In the genomic region with DNA sequence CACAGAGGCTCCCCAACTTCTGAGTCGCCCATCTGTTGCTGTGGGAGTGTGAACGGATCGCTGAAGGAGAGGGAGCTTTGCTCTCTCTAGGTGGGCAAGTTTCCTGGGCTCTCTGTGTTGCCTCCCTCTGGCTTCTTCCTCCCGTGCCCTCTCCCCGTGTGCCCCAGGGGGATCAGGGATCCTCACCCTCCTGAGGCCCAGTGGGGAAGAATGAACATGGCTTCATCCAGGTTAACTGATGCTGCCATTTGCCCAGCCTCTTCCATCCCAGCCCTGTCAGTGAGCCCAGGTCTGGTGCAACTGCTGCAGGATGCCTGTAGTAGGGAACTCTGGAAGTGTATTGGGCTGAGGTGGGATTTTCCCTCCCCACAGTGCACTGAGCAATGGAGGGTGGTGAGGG, we compare ENCODE assay signal across 19 cellular contexts. TPM values are rescaled to one million over a fixed set of nuclear protein-coding genes. Genes with fewer than 3 reads are reported as not detected.
DNase-seq lines count a peak whose midpoint lies in the region; ATAC-seq and TF ChIP-seq lines count a peak whose summit lies in the region.
"Had no signal": no experiment of that assay in that cellular context is flagged by ENCODE, and none has a peak within 500 bp of the region (broad histone marks: within the 10 kb centered on the region; RNA-seq: fewer than 3 reads in every experiment).

No MANE protein-coding gene starts in this region.

- H3K36me3 Mint-ChIP-seq in activated T-cell treated with anti-CD3 and anti-CD28 coated beads, Interleukin-2, amount 50 U/mL, for 72 hours (ENCODE audit: insufficient read depth in 2 of 2), result peaks cover 2 to 14% of the 10 kb centered on the region in 2 donors
- no peaks in the 10 kb centered on the region for H3K36me3 Mint-ChIP-seq in IgD-negative memory B cell
- H3K36me3 Mint-ChIP-seq in activated T-helper 1 cell treated with anti-CD3 and anti-CD28 coated beads, Interleukin-12 subunit alpha, Interleukin-12 subunit beta, Interleukin-2, Interleukin-4 antibody, amounts not matched to agents 30 ng/mL and 10 ng/mL and 1 ng/mL, durations not matched to agents 14 hours and 24 hours and 36 hours (ENCODE audit: low read depth), result peaks cover 51% of the 10 kb centered on the region

- peaks cover 2% of the 10 kb centered on the region for H3K9me3 ChIP-seq in osteoblast (ENCODE audit: low read depth, low read length)
- H3K9me3 ChIP-seq: esophagus squamous epithelium, psoas muscle had no signal

- no peak overlapping the region for H3K27ac ChIP-seq in osteoblast (ENCODE audit: low read depth, low read length)
- H3K27ac ChIP-seq: esophagus squamous epithelium, neural progenitor cell, psoas muscle had no signal

- ATAC-seq in activated T-cell treated with anti-CD3 and anti-CD28 coated beads, Interleukin-2, amount 50 U/mL, for 72 hours (replicated peaks in 1 of 2), result no peak
- ATAC-seq in GM18868 (IDR thresholded peaks at IDR 0.05; ENCODE audit: unreplicated experiment), result no peak
- ATAC-seq: HCT116, K562, psoas muscle had no signal

- H3K4me1 ChIP-seq in osteoblast (ENCODE audit: insufficient read depth, low read length), result no peaks in the 10 kb centered on the region
- H3K4me1 ChIP-seq: psoas muscle had no signal

- H3K4me1 Mint-ChIP-seq in activated T-cell treated with anti-CD3 and anti-CD28 coated beads, Interleukin-2, amount 50 U/mL, for 72 hours (ENCODE audit: low read depth), result peaks cover 62% of the 10 kb centered on the region
- peaks cover 21 to 38% (median 28%) of the 10 kb centered on the region in 3 donors for H3K4me1 Mint-ChIP-seq in IgD-negative memory B cell
- H3K4me1 Mint-ChIP-seq in activated T-helper 1 cell treated with anti-CD3 and anti-CD28 coated beads, Interleukin-12 subunit alpha, Interleukin-12 subunit beta, Interleukin-2, Interleukin-4 antibody, amounts not matched to agents 30 ng/mL and 10 ng/mL and 1 ng/mL, durations not matched to agents 14 hours and 24 hours and 36 hours (ENCODE audit: low read depth), result peaks cover 55% of the 10 kb centered on the region

- no peaks in the 10 kb centered on the region for H4K20me1 ChIP-seq in osteoblast (ENCODE audit: insufficient read depth, low read length)

- peak overlapping the region; percentile 45 to 60 for H3K4me3 Mint-ChIP-seq in activated T-cell treated with anti-CD3 and anti-CD28 coated beads, Interleukin-2, amount 50 U/mL, for 72 hours
- H3K4me3 Mint-ChIP-seq in IgD-negative memory B cell, result peak overlapping the region in 1 of 4 donors; percentile 51
- peak overlapping the region; percentile 11 for H3K4me3 Mint-ChIP-seq in activated T-helper 1 cell treated with anti-CD3 and anti-CD28 coated beads, Interleukin-12 subunit alpha, Interleukin-12 subunit beta, Interleukin-2, Interleukin-4 antibody, amounts not matched to agents 30 ng/mL and 10 ng/mL and 1 ng/mL, durations not matched to agents 14 hours and 24 hours and 36 hours
- H3K4me3 Mint-ChIP-seq: neural progenitor cell had no signal

- no peak overlapping the region for H3K4me2 ChIP-seq in osteoblast (ENCODE audit: insufficient read depth, low read length)
- H3K4me2 ChIP-seq: neural progenitor cell had no signal

- no peaks in the 10 kb centered on the region for H3K27me3 ChIP-seq in osteoblast (ENCODE audit: insufficient read depth, low read length)
- H3K27me3 ChIP-seq: cardiac muscle cell, neural progenitor cell had no signal

- H3K36me3 ChIP-seq in osteoblast (ENCODE audit: insufficient read depth, low read length), result peaks cover 3% of the 10 kb centered on the region
- H3K36me3 ChIP-seq: neural progenitor cell had no signal

- no peaks in the 10 kb centered on the region for H3K27me3 Mint-ChIP-seq in activated T-cell treated with anti-CD3 and anti-CD28 coated beads, Interleukin-2, amount 50 U/mL, for 72 hours (ENCODE audit: low read depth)
- no peaks in the 10 kb centered on the region for H3K27me3 Mint-ChIP-seq in IgD-negative memory B cell
- no peaks in the 10 kb centered on the region for H3K27me3 Mint-ChIP-seq in activated T-helper 1 cell treated with anti-CD3 and anti-CD28 coated beads, Interleukin-12 subunit alpha, Interleukin-12 subunit beta, Interleukin-2, Interleukin-4 antibody, amounts not matched to agents 30 ng/mL and 10 ng/mL and 1 ng/mL, durations not matched to agents 14 hours and 24 hours and 36 hours (ENCODE audit: insufficient read depth)

- no peak for TF ChIP-seq CTCF in osteoblast (IDR thresholded peaks at IDR 0.05; ENCODE audit: extremely low read depth, low read depth, low read length)

- intact Hi-C loops in activated T-helper 1 cell treated with anti-CD3 and anti-CD28 coated beads, Interleukin-12 subunit alpha, Interleukin-12 subunit beta, Interleukin-2, Interleukin-4 antibody, amounts not matched to agents 30 ng/mL and 10 ng/mL and 1 ng/mL, durations not matched to agents 14 hours and 24 hours and 36 hours (cut with micrococcal nuclease), result loop anchor here (10.0 kb wide), 1 partner anchor 849 kb away; the partner anchor contains the start of gene RBM39

- no peaks in the 10 kb centered on the region for H3K79me2 ChIP-seq in osteoblast (ENCODE audit: insufficient read depth, low read length)

- DNase-seq in activated T-cell treated with anti-CD3 and anti-CD28 coated beads, Interleukin-2, amount 50 U/mL, for 72 hours, result no peak
- no peak for DNase-seq in activated T-cell treated with anti-CD3 and anti-CD28 coated beads, Interleukin-2, amount 50 U/mL, for 48 hours
- no peak for DNase-seq in activated T-helper 1 cell treated with anti-CD3 and anti-CD28 coated beads, Interleukin-12 subunit alpha, Interleukin-12 subunit beta, Interleukin-2, Interleukin-4 antibody, amounts not matched to agents 30 ng/mL and 10 ng/mL and 1 ng/mL, durations not matched to agents 14 hours and 24 hours and 36 hours (ENCODE audit: low spot score)
- DNase-seq in osteoblast (ENCODE audit: insufficient read length, low spot score, missing footprints) (peak; percentile 30), DMS114 treated with DMSO at 0.1 percent for 48 hours (lab: John Stamatoyannopoulos, UW; ENCODE audit: unreplicated experiment) (no peak), NCI-H1436 treated with DMSO at 0.1 percent for 48 hours (lab: John Stamatoyannopoulos, UW) (no peak)
- DNase-seq: amygdala; DMS79; effector CD4-positive, alpha-beta T cell; esophagus squamous epithelium; NCI-H1930; psoas muscle had no signal

- H3K9me3 Mint-ChIP-seq in activated T-cell treated with anti-CD3 and anti-CD28 coated beads, Interleukin-2, amount 50 U/mL, for 72 hours, result no peaks in the 10 kb centered on the region
- no peaks in the 10 kb centered on the region for H3K9me3 Mint-ChIP-seq in IgD-negative memory B cell
- no peaks in the 10 kb centered on the region for H3K9me3 Mint-ChIP-seq in activated T-helper 1 cell treated with anti-CD3 and anti-CD28 coated beads, Interleukin-12 subunit alpha, Interleukin-12 subunit beta, Interleukin-2, Interleukin-4 antibody, amounts not matched to agents 30 ng/mL and 10 ng/mL and 1 ng/mL, durations not matched to agents 14 hours and 24 hours and 36 hours
- H3K9me3 Mint-ChIP-seq: neural progenitor cell had no signal

- no peak overlapping the region for H2AFZ ChIP-seq in osteoblast (ENCODE audit: low read length)
- H2AFZ ChIP-seq: neural progenitor cell had no signal

- H3K4me3 ChIP-seq in osteoblast (ENCODE audit: insufficient read depth, low read length), result no peak overlapping the region
- H3K4me3 ChIP-seq: cardiac muscle cell, esophagus squamous epithelium, K562, neural progenitor cell, psoas muscle, skin epidermis had no signal

- H3K27ac Mint-ChIP-seq in activated T-cell treated with anti-CD3 and anti-CD28 coated beads, Interleukin-2, amount 50 U/mL, for 72 hours, result peak overlapping the region; percentile 40
- peak overlapping the region; percentile 74 to 99 (median 98) for H3K27ac Mint-ChIP-seq in IgD-negative memory B cell
- H3K27ac Mint-ChIP-seq in activated T-helper 1 cell treated with anti-CD3 and anti-CD28 coated beads, Interleukin-12 subunit alpha, Interleukin-12 subunit beta, Interleukin-2, Interleukin-4 antibody, amounts not matched to agents 30 ng/mL and 10 ng/mL and 1 ng/mL, durations not matched to agents 14 hours and 24 hours and 36 hours, result peak overlapping the region; percentile 50
- H3K27ac Mint-ChIP-seq: neural progenitor cell had no signal

RNA-seq across cellular contexts. Expression of gene RAB5IF, which starts 12.2 kb away (rescaled TPM):
- total RNA-seq in activated T-cell treated with anti-CD3 and anti-CD28 coated beads, Interleukin-2, amount 50 U/mL, for 72 hours, result 10 to 100 TPM; 78.2 to 88.3 TPM
- 126 TPM for polyA plus RNA-seq in IgD-negative memory B cell
- total RNA-seq in activated T-helper 1 cell treated with anti-CD3 and anti-CD28 coated beads, Interleukin-12 subunit alpha, Interleukin-12 subunit beta, Interleukin-2, Interleukin-4 antibody, amounts not matched to agents 30 ng/mL and 10 ng/mL and 1 ng/mL, durations not matched to agents 14 hours and 24 hours and 36 hours, result 112 and 119 TPM in 2 replicates
- total RNA-seq in osteoblast, result 54.2 and 59.7 TPM in 2 replicates

RNA-seq across cellular contexts. Expression of gene TGIF2, which starts 19.9 kb away (rescaled TPM):
- 10 to 100 TPM; 47.3 to 58.4 TPM for total RNA-seq in activated T-cell treated with anti-CD3 and anti-CD28 coated beads, Interleukin-2, amount 50 U/mL, for 72 hours
- polyA plus RNA-seq in IgD-negative memory B cell, result 36.3 TPM
- total RNA-seq in activated T-helper 1 cell treated with anti-CD3 and anti-CD28 coated beads, Interleukin-12 subunit alpha, Interleukin-12 subunit beta, Interleukin-2, Interleukin-4 antibody, amounts not matched to agents 30 ng/mL and 10 ng/mL and 1 ng/mL, durations not matched to agents 14 hours and 24 hours and 36 hours, result 50.9 and 55.4 TPM in 2 replicates
- total RNA-seq in osteoblast, result 9.7 and 10.9 TPM in 2 replicates

RNA-seq across cellular contexts. Expression of gene MYL9, which starts 52.0 kb away (rescaled TPM):
- total RNA-seq in activated T-cell treated with anti-CD3 and anti-CD28 coated beads, Interleukin-2, amount 50 U/mL, for 72 hours, result 1 to 10 TPM in 1 of 2 donors, under 1 TPM in 1; 0.62 to 2.0 TPM
- polyA plus RNA-seq in IgD-negative memory B cell, result 2.9 TPM
- 0.26 TPM in 1 of 2 replicates, not detected in the other for total RNA-seq in activated T-helper 1 cell treated with anti-CD3 and anti-CD28 coated beads, Interleukin-12 subunit alpha, Interleukin-12 subunit beta, Interleukin-2, Interleukin-4 antibody, amounts not matched to agents 30 ng/mL and 10 ng/mL and 1 ng/mL, durations not matched to agents 14 hours and 24 hours and 36 hours
- total RNA-seq in osteoblast, result 135 and 141 TPM in 2 replicates

RNA-seq across cellular contexts. Expression of gene SLA2, which starts 52.6 kb away (rescaled TPM):
- total RNA-seq in activated T-cell treated with anti-CD3 and anti-CD28 coated beads, Interleukin-2, amount 50 U/mL, for 72 hours, result 10 to 100 TPM; 44.9 to 56.6 TPM
- polyA plus RNA-seq in IgD-negative memory B cell, result 0.68 TPM
- 62.0 and 64.0 TPM in 2 replicates for total RNA-seq in activated T-helper 1 cell treated with anti-CD3 and anti-CD28 coated beads, Interleukin-12 subunit alpha, Interleukin-12 subunit beta, Interleukin-2, Interleukin-4 antibody, amounts not matched to agents 30 ng/mL and 10 ng/mL and 1 ng/mL, durations not matched to agents 14 hours and 24 hours and 36 hours
- under 0.01 and 0.36 TPM in 2 replicates for total RNA-seq in osteoblast
- polyA plus RNA-seq: cardiac muscle cell, K562 had no signal

Comparison
In these comparisons a context has a peak if more than half of its experiments do, and no peak if none do; other contexts are left out.
1. H3K27ac Mint-ChIP-seq: peak in every context shown above with its lines; median percentile 98 in IgD-negative memory B cell; 50 in activated T-helper 1 cell treated with anti-CD3 and anti-CD28 coated beads, Interleukin-12 subunit alpha, Interleukin-12 subunit beta, Interleukin-2, Interleukin-4 antibody, amounts not matched to agents 30 ng/mL and 10 ng/mL and 1 ng/mL, durations not matched to agents 14 hours and 24 hours and 36 hours; 40 in activated T-cell treated with anti-CD3 and anti-CD28 coated beads, Interleukin-2, amount 50 U/mL, for 72 hours.
2. RNA of gene MYL9, which starts 52.0 kb away (total RNA-seq): 135 to 141 TPM in osteoblast; 0.62 to 2.0 TPM in activated T-cell treated with anti-CD3 and anti-CD28 coated beads, Interleukin-2, amount 50 U/mL, for 72 hours and 0.26 TPM in activated T-helper 1 cell treated with anti-CD3 and anti-CD28 coated beads, Interleukin-12 subunit alpha, Interleukin-12 subunit beta, Interleukin-2, Interleukin-4 antibody, amounts not matched to agents 30 ng/mL and 10 ng/mL and 1 ng/mL, durations not matched to agents 14 hours and 24 hours and 36 hours; every median in the first group is over 10 times any median in the second.